In genomic region chr6:37660317-37660716, GRCh38 we compare ENCODE assay signal across 9 cellular contexts. TPM values are rescaled to one million over a fixed set of nuclear protein-coding genes. Genes with fewer than 3 reads are reported as not detected.
"Had no signal": no experiment of that assay in that cellular context is flagged by ENCODE, and none has a peak within 500 bp of the region (broad histone marks: within the 10 kb centered on the region; RNA-seq: fewer than 3 reads in every experiment).

No MANE protein-coding gene starts in this region.

- H3K4me3 ChIP-seq: GM23248 had no signal

- H2AFZ ChIP-seq: GM23248 had no signal

- H3K9ac ChIP-seq: GM23248, KMS-11 had no signal

- H3K4me3 Mint-ChIP-seq: H9, HFFc6 had no signal

- H3K4me2 ChIP-seq: KMS-11 had no signal

- H3K27ac ChIP-seq: GM23248, KMS-11 had no signal

- H3K27ac Mint-ChIP-seq: H9, HFFc6 had no signal

- DNase-seq: GM23248, GOT3, H9, HCEC 1CT, HFFc6, IMR-90, KBM-7 had no signal

RNA-seq across cellular contexts. Expression of gene MDGA1, which starts 37.4 kb away (rescaled TPM):
- total RNA-seq: HT-29 had no signal
